8 cellular contexts compared by ENCODE assay signal in the genomic region with DNA sequence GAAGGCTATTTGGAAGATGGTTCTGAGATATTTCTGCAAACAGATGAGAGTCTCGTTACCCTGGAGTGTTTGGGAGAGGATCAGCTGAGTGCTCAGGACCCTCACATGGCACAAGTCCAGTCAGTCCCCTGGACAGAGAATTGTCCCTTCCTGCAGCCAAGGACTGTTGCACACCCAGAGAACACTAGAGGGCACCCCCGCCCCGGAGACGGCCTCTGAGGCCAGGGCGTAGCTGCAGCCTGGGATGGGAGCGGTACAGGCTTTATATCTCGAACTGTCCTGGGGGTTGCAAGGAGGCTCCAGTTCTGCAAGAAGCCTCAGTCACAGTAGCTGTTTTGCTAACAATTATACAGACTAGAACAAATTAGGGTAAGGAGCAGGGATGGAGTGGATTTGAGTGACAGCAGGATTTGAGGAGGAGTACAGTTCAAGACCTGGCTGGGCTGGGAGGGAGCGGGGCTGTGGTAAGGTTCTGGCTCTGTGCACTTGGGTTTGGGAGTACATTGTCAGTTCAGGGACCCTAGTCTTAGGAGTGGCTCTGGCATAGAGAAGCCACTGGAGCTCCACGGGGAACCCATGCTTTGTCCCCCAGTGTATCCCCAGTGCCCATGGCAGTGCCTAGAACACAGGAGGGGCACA.
DNase-seq lines count a peak whose midpoint lies in the region; ATAC-seq and TF ChIP-seq lines count a peak whose summit lies in the region.

No MANE protein-coding gene starts in this region.

- CTCF ChIA-PET in A673 (lab: Charles Lee), result interaction anchor here (0.5 to 2.3 kb wide), 14 partner anchors 11 to 907 kb away, joined by 3 to 14 read pairs (median 4); no protein-coding TSS in a partner anchor

- no peak for ATAC-seq in HG03342 (IDR thresholded peaks at IDR 0.05; ENCODE audit: unreplicated experiment)

- no peaks in the 10 kb centered on the region for H3K27me3 ChIP-seq in A673 (replicated peaks; ENCODE audit: insufficient read depth, low read depth, low read length, poor library complexity)
- H3K27me3 ChIP-seq in spleen (replicated peaks in 1 of 7), result no peaks in the 10 kb centered on the region

- no peaks in the 10 kb centered on the region for H3K36me3 ChIP-seq in A673 (ENCODE audit: insufficient read depth, low read length, poor library complexity, severe bottlenecking)
- H3K36me3 ChIP-seq in spleen, result peaks cover 0 to 48% (median 0%) of the 10 kb centered on the region in 6 donors

- H3K4me3 ChIP-seq in A673 (ENCODE audit: low read depth, low read length, poor library complexity, severe bottlenecking), result no peak overlapping the region
- no peak overlapping the region for H3K4me3 ChIP-seq in spleen

- DNase-seq in A673 (ENCODE audit: low spot score) (peak; percentile 78), GM13976 (ENCODE audit: low spot score) (peak; percentile 78), LoVo (ENCODE audit: low spot score) (peak; percentile 72), RKO (ENCODE audit: low spot score) (peak; percentile 63), T47D (ENCODE audit: low read depth in 1 of 2, low spot score in 1 of 2) (peak; percentile 70 to 74), islet precursor cell (peak; percentile 91), spleen (peak; percentile 87)

- H3K27ac ChIP-seq in A673 (ENCODE audit: low read depth, low read length, poor library complexity, severe bottlenecking) (no peak overlapping the region), spleen (peak overlapping the region in 7 of 8 donors; percentile 40 to 70 (median 62))

- intact Hi-C loops in A673 (cut with micrococcal nuclease; ENCODE audit: unreplicated experiment), result loop anchor here (1.0 to 10.0 kb wide), 2 partner anchors 67 to 902 kb away; no protein-coding TSS in a partner anchor
- intact Hi-C loops in spleen (cut with DNase I; ENCODE audit: low total_unique reads), result loop anchor here (5.0 kb wide), 1 partner anchor 65 kb away; no protein-coding TSS in a partner anchor

- 31 to 54% (median 35%) methylated on average over 6 to 9 of the region's 9 CpGs for WGBS in spleen, 5 donors

- in situ Hi-C loops in GM13976 (cut with MboI; ENCODE audit: low sequenced_read_pairs, unreplicated experiment) (loop anchor here (10.0 kb wide), 1 partner anchor 62 kb away; no protein-coding TSS in a partner anchor), T47D (cut with HindIII; ENCODE audit: low pct_unique_long_range_greater_than_20kb, low sequenced_read_pairs) (no loop called here)

- POLR2A ChIA-PET in A673 (lab: Charles Lee; ENCODE audit: low non-redundant PET), result no interaction called here

- H3K9me3 ChIP-seq in A673 (ENCODE audit: low read depth, low read length, poor library complexity, severe bottlenecking), result no peaks in the 10 kb centered on the region
- H3K9me3 ChIP-seq in spleen, result peaks cover 0 to 8% (median 0%) of the 10 kb centered on the region in 8 donors

- H3K4me1 ChIP-seq in A673 (ENCODE audit: insufficient read depth, low read length, poor library complexity, severe bottlenecking) (peaks cover 14% of the 10 kb centered on the region), spleen (peaks cover 6 to 35% (median 22%) of the 10 kb centered on the region in 6 donors)

- BruUV-seq in A673 (replicated peaks; lab: Mats Ljungman, UMichigan), result no TSS peak

- TF ChIP-seq CTCF in A673 (conservative IDR thresholded peaks at IDR 0.05; ENCODE audit: low read depth, low read length) (peak; percentile 89), GM13976 (IDR thresholded peaks at IDR 0.05; ENCODE audit: borderline replicate concordance, control extremely low read depth, extremely low read depth, insufficient read depth, missing control alignments) (peak; percentile 87), spleen (IDR thresholded peaks at IDR 0.05 in 8 of 11, conservative IDR thresholded peaks at IDR 0.05 in 3 of 11) (peak; percentile 36 to 84 (median 74))

- no peak for TF ChIP-seq POLR2A in spleen (IDR thresholded peaks at IDR 0.05)
